20 cellular contexts compared by ENCODE assay signal in genomic region chr14:100575266-100575995, GRCh38. TPM values are rescaled to one million over a fixed set of nuclear protein-coding genes. Genes with fewer than 3 reads are reported as not detected.
DNase-seq lines count a peak whose midpoint lies in the region; ATAC-seq and TF ChIP-seq lines count a peak whose summit lies in the region.
"Had no signal": no experiment of that assay in that cellular context is flagged by ENCODE, and none has a peak within 500 bp of the region (broad histone marks: within the 10 kb centered on the region; RNA-seq: fewer than 3 reads in every experiment).

No MANE protein-coding gene starts in this region.

- 89 to 91% (median 89%) methylated on average over 11 of the region's 11 CpGs for WGBS in psoas muscle, 3 donors

- H3K4me2 ChIP-seq in BLaER1 = peak overlapping the region; percentile 96
- H3K4me2 ChIP-seq in BLaER1 treated with 17β-estradiol and CSF1 and Interleukin-3, amounts not matched to agents 10 nM and 100 nM = peak overlapping the region in 9 of 11 experiments; percentile 65 to 99 (median 95); a peak in 16 of 22 replicates

- H3K4me3 Mint-ChIP-seq in chondrocyte (ENCODE audit: unreplicated experiment) = no peak overlapping the region
- H3K4me3 Mint-ChIP-seq: CD8-positive, alpha-beta T cell had no signal

- peaks cover 19% of the 10 kb centered on the region; the same call in 1 of the 2 replicates for H4K20me1 ChIP-seq in BLaER1
- H4K20me1 ChIP-seq in BLaER1 treated with 17β-estradiol and CSF1 and Interleukin-3, amounts not matched to agents 10 nM and 100 nM = peaks cover 0 to 31% (median 11%) of the 10 kb centered on the region in 11 experiments; a peak in 13 of 22 replicates

- in situ Hi-C loops in brain microvascular endothelial cell (cut with HindIII; ENCODE audit: low pct_ligation_motif_present, low sequenced_read_pairs) = no loop called here

- no peak overlapping the region for H3K9ac ChIP-seq in BLaER1
- no peak overlapping the region; a peak in 1 of 22 replicates for H3K9ac ChIP-seq in BLaER1 treated with 17β-estradiol and CSF1 and Interleukin-3, amounts not matched to agents 10 nM and 100 nM

- H3K4me1 Mint-ChIP-seq in chondrocyte (ENCODE audit: low read depth) = peaks cover 3% of the 10 kb centered on the region

- no peaks in the 10 kb centered on the region for H3K36me3 Mint-ChIP-seq in chondrocyte (ENCODE audit: low read depth)
- H3K36me3 Mint-ChIP-seq: CD8-positive, alpha-beta T cell had no signal

- H3K9me3 Mint-ChIP-seq in chondrocyte (ENCODE audit: low read depth) = no peaks in the 10 kb centered on the region
- H3K9me3 Mint-ChIP-seq: CD8-positive, alpha-beta T cell had no signal

- H3K27me3 Mint-ChIP-seq in chondrocyte (ENCODE audit: low read depth) = peaks cover 16% of the 10 kb centered on the region

- H3K9me3 ChIP-seq in BLaER1 (peaks cover 8% of the 10 kb centered on the region; the same call in 1 of the 2 replicates), psoas muscle (no peaks in the 10 kb centered on the region)
- H3K9me3 ChIP-seq in BLaER1 treated with 17β-estradiol and CSF1 and Interleukin-3, amounts not matched to agents 10 nM and 100 nM (replicated peaks in 1 of 11) = peaks cover 0 to 11% (median 6%) of the 10 kb centered on the region in 11 experiments; a peak in 9 of 22 replicates
- H3K9me3 ChIP-seq: SJSA1 had no signal

- H3K27ac Mint-ChIP-seq in chondrocyte (ENCODE audit: unreplicated experiment) = no peak overlapping the region
- H3K27ac Mint-ChIP-seq: CD8-positive, alpha-beta T cell had no signal

- ATAC-seq in psoas muscle = no peak
- ATAC-seq: CD8-positive, alpha-beta T cell; Panc1 had no signal

- peak; percentile 68 for DNase-seq in chondrocyte (ENCODE audit: low spot score)
- peak; percentile 5 to 36 for DNase-seq in psoas muscle
- no peak for DNase-seq in T-helper 1 cell
- no peak for DNase-seq in brain microvascular endothelial cell
- no peak for DNase-seq in midbrain (lab: John Stamatoyannopoulos, UW)
- DNase-seq: GDM1, GOT3, HCEC 1CT, KG1, NCI-H1105, NCI-H146, NCI-H2029, NCI-H2227 treated with DMSO at 0.1 percent for 48 hours, NCI-H524, NCI-H82 had no signal

- H3K27ac ChIP-seq in BLaER1 = peak overlapping the region; percentile 38; the same call in 1 of the 2 replicates
- H3K27ac ChIP-seq in BLaER1 treated with 17β-estradiol and CSF1 and Interleukin-3, amounts not matched to agents 10 nM and 100 nM = peak overlapping the region in 1 of 11 experiments; percentile 2; a peak in 1 of 22 replicates
- H3K27ac ChIP-seq in psoas muscle = no peak overlapping the region
- H3K27ac ChIP-seq in brain microvascular endothelial cell = no peak overlapping the region
- H3K27ac ChIP-seq: SJSA1 had no signal

- H3K36me3 ChIP-seq in BLaER1 = no peaks in the 10 kb centered on the region
- no peaks in the 10 kb centered on the region for H3K36me3 ChIP-seq in BLaER1 treated with 17β-estradiol and CSF1 and Interleukin-3, amounts not matched to agents 10 nM and 100 nM
- no peaks in the 10 kb centered on the region for H3K36me3 ChIP-seq in psoas muscle (ENCODE audit: insufficient read depth in 1 of 2, low read depth in 1 of 2)
- no peaks in the 10 kb centered on the region for H3K36me3 ChIP-seq in brain microvascular endothelial cell (replicated peaks)
- H3K36me3 ChIP-seq: SJSA1 had no signal

- TF ChIP-seq CTCF in chondrocyte (IDR thresholded peaks at IDR 0.05) (no peak), psoas muscle (IDR thresholded peaks at IDR 0.05) (no peak), brain microvascular endothelial cell (IDR thresholded peaks at IDR 0.05; ENCODE audit: low read depth, low read length, missing control alignments) (no peak)

- intact Hi-C loops in psoas muscle (cut with DNase I) = no loop called here

- H3K4me1 ChIP-seq in BLaER1 (peaks cover 60% of the 10 kb centered on the region), psoas muscle (no peaks in the 10 kb centered on the region)
- H3K4me1 ChIP-seq in BLaER1 treated with 17β-estradiol and CSF1 and Interleukin-3, amounts not matched to agents 10 nM and 100 nM = peaks cover 11 to 65% (median 58%) of the 10 kb centered on the region in 10 experiments; a peak in 19 of 20 replicates
- H3K4me1 ChIP-seq: SJSA1 had no signal

- H3K27me3 ChIP-seq in BLaER1 (peaks cover 16% of the 10 kb centered on the region), psoas muscle (ENCODE audit: insufficient read depth in 3 of 3, low read length in 2 of 3) (peaks cover 0 to 30% (median 0%) of the 10 kb centered on the region in 3 donors), brain microvascular endothelial cell (replicated peaks) (peaks cover 17% of the 10 kb centered on the region)
- H3K27me3 ChIP-seq in BLaER1 treated with 17β-estradiol and CSF1 and Interleukin-3, amounts not matched to agents 10 nM and 100 nM = peaks cover 7 to 29% (median 18%) of the 10 kb centered on the region in 11 experiments

- H3K4me3 ChIP-seq in BLaER1 = no peak overlapping the region
- no peak overlapping the region; a peak in 1 of 20 replicates for H3K4me3 ChIP-seq in BLaER1 treated with 17β-estradiol and CSF1 and Interleukin-3, amounts not matched to agents 10 nM and 100 nM
- no peak overlapping the region for H3K4me3 ChIP-seq in psoas muscle
- no peak overlapping the region for H3K4me3 ChIP-seq in brain microvascular endothelial cell (ENCODE audit: low read depth, low read length)
- H3K4me3 ChIP-seq: SJSA1 had no signal

RNA-seq across cellular contexts. Expression of gene BEGAIN, which starts 11.8 kb away (rescaled TPM):
- total RNA-seq in chondrocyte = 5.1 to 6.5 TPM (median 6.5 TPM) in 3 replicates
- 1 to 10 TPM in 2 of 4 donors, under 1 TPM in 2; 0.13 to 1.0 (median 0.91) TPM for total RNA-seq in psoas muscle
- under 1 TPM in 2 of 3 donors, not detected in 1; 0.08 to 0.14 TPM for polyA plus RNA-seq in psoas muscle
- total RNA-seq: SJSA1 had no signal

Comparison
In these comparisons a context has a peak if more than half of its experiments do, and no peak if none do; other contexts are left out.
1. DNase-seq: peak in chondrocyte (single experiment) and psoas muscle (2 of 2); none in T-helper 1 cell (0 of 5), brain microvascular endothelial cell (single experiment) and midbrain (single experiment).